ENCODE assay signal across 8 cellular contexts in genomic region chr1:9822490-9822889, GRCh38. TPM values are rescaled to one million over a fixed set of nuclear protein-coding genes. Genes with fewer than 3 reads are reported as not detected.
A peak's percentile ranks its signal among the peaks of the same experiment; 100 is the strongest.
DNase-seq lines count a peak whose midpoint lies in the region; FAIRE-seq and TF ChIP-seq lines count a peak whose summit lies in the region.

No MANE protein-coding gene starts in this region.

- H3K36me3 ChIP-seq in SU-DHL-6 (ENCODE audit: low read length) = peaks cover 15% of the 10 kb centered on the region
- no peaks in the 10 kb centered on the region for H3K36me3 ChIP-seq in skeletal muscle satellite cell (ENCODE audit: insufficient read depth, low read length)

- peaks cover 10% of the 10 kb centered on the region; the same call in 1 of the 2 replicates for H4K20me1 ChIP-seq in SU-DHL-6 (ENCODE audit: low read depth, low read length)

- H3K9me2 ChIP-seq in SU-DHL-6 (replicated peaks; ENCODE audit: insufficient read depth, low read length) = no peaks in the 10 kb centered on the region

- H2AFZ ChIP-seq in SU-DHL-6 (ENCODE audit: low read depth, low read length, severe bottlenecking) = no peak overlapping the region

- no peaks in the 10 kb centered on the region for H3K9me3 ChIP-seq in SU-DHL-6 (ENCODE audit: insufficient read depth, low read length)
- no peaks in the 10 kb centered on the region for H3K9me3 ChIP-seq in skeletal muscle satellite cell (replicated peaks; ENCODE audit: low read length)

- no peak for TF ChIP-seq CTCF in SU-DHL-6 (IDR thresholded peaks at IDR 0.05; ENCODE audit: insufficient read depth, low read length, poor library complexity, severe bottlenecking)
- no peak for TF ChIP-seq CTCF in foreskin fibroblast (IDR thresholded peaks at IDR 0.05; ENCODE audit: low read depth, low read length)

- no peaks in the 10 kb centered on the region for H3K27me3 ChIP-seq in SU-DHL-6 (ENCODE audit: low read length)
- H3K27me3 ChIP-seq in skeletal muscle satellite cell (ENCODE audit: control insufficient read depth, insufficient read depth, low read length) = peaks cover under 1% of the 10 kb centered on the region

- FAIRE-seq in GM12892 (lab: Jason Lieb, UNC) (peak; percentile 82), RCC 7860 (lab: Jason Lieb, UNC) (no peak)

- H3K9ac ChIP-seq in SU-DHL-6 (ENCODE audit: low read length) (peak overlapping the region; percentile 97), skeletal muscle satellite cell (ENCODE audit: low read depth, low read length) (peak overlapping the region; percentile 65)

- H3K4me2 ChIP-seq in SU-DHL-6 (ENCODE audit: low read depth, low read length, poor library complexity, severe bottlenecking) (peak overlapping the region; percentile 94), skeletal muscle satellite cell (ENCODE audit: low read length) (peak overlapping the region; percentile 86)

- H3K4me3 ChIP-seq in SU-DHL-6 (ENCODE audit: insufficient read depth, low read length, poor library complexity, severe bottlenecking) (peak overlapping the region; percentile 89), foreskin fibroblast (ENCODE audit: low read depth in 1 of 2, low read length in 2 of 2) (peak overlapping the region; percentile 77 to 89), skeletal muscle satellite cell (ENCODE audit: low read length) (peak overlapping the region; percentile 74)

- peaks cover 25% of the 10 kb centered on the region for H3K4me1 ChIP-seq in skeletal muscle satellite cell (ENCODE audit: control insufficient read depth, insufficient read depth, low read length)

- TF ChIP-seq POLR2A in GM12892 (IDR thresholded peaks at IDR 0.05; ENCODE audit: low read depth, low read length) = no peak

- DNase-seq in GM12892 (ENCODE audit: insufficient read length) = no peak
- DNase-seq in foreskin fibroblast = peak in 1 of 2 donors; percentile 51
- no peak for DNase-seq in stimulated activated CD4-positive, alpha-beta T cell treated with anti-CD3 and anti-CD28 coated beads, Interleukin-12 subunit alpha, Interleukin-12 subunit beta, amount 100 ng/mL, for 4 hours
- DNase-seq in RCC 7860 (ENCODE audit: low spot score) = no peak
- no peak for DNase-seq in DMS53 (lab: John Stamatoyannopoulos, UW)
- no peak for DNase-seq in stimulated activated CD4-positive, alpha-beta T cell treated with anti-CD3 and anti-CD28 coated beads, Interleukin-2, amount 100 ng/mL, for 24 hours

- peaks cover 56% of the 10 kb centered on the region for H3F3A ChIP-seq in SU-DHL-6 (ENCODE audit: insufficient read depth)

- H3K79me2 ChIP-seq in SU-DHL-6 (ENCODE audit: insufficient read depth, low read length) = peaks cover 59% of the 10 kb centered on the region

- H3K27ac ChIP-seq in SU-DHL-6 (ENCODE audit: low read depth, low read length) = peak overlapping the region; percentile 90

RNA-seq across cellular contexts. Expression of gene CLSTN1, which starts 1.3 kb away (rescaled TPM):
- polyA plus RNA-seq in GM12892 (2012; ENCODE audit: missing spikeins) = 17.4 TPM
- total RNA-seq in skeletal muscle satellite cell (2012; rRNA removed) = 52.2 and 57.3 TPM in 2 replicates
